Comparison of ENCODE assay signal across 11 cellular contexts in the genomic region with DNA sequence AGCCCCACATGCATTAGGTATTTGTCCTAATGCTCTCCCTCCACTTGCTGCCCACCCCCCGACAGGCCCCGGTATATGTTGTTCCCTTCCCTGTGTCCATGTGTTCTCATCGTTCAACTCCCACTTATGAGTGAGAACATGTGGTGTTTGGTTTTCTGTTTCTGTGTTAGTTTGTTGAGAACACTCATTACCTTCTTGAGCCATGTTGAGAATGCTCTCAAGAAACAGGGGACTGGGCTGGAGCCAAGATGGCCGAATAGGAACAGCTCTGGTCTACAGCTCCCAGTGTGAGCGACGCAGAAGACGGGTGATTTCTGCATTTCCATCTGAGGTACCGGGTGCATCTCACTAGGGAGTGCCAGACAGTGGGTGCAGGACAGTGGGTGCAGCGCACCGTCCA. TPM values are rescaled to one million over a fixed set of nuclear protein-coding genes. Genes with fewer than 3 reads are reported as not detected.
"Had no signal": no experiment of that assay in that cellular context is flagged by ENCODE, and none has a peak within 500 bp of the region (broad histone marks: within the 10 kb centered on the region; RNA-seq: fewer than 3 reads in every experiment).

No MANE protein-coding gene starts in this region.

RNA-seq across cellular contexts. Expression of gene OR13H1, which starts 8.6 kb away (rescaled TPM):
- total RNA-seq: OCI-LY7, PC-3, PC-9, Peyer's patch, Right ventricle myocardium inferior, Right ventricle myocardium superior, RPMI7951, SJCRH30, SJSA1, SK-MEL-5 had no signal
- polyA plus RNA-seq: SK-N-SH had no signal
